Comparison of ENCODE assay signal across 18 cellular contexts in genomic region chr20:10157539-10157938, GRCh38.
DNase-seq lines count a peak whose midpoint lies in the region; ATAC-seq and TF ChIP-seq lines count a peak whose summit lies in the region.
"Had no signal": no experiment of that assay in that cellular context is flagged by ENCODE, and none has a peak within 500 bp of the region (broad histone marks: within the 10 kb centered on the region; RNA-seq: fewer than 3 reads in every experiment).

No MANE protein-coding gene starts in this region.

- H3F3A ChIP-seq in GM23338 (replicated peaks; ENCODE audit: low read depth) = no peaks in the 10 kb centered on the region

- H3K9me2 ChIP-seq in GM23338 (ENCODE audit: insufficient read depth) (peaks cover 8% of the 10 kb centered on the region; the same call in 1 of the 2 replicates), Karpas-422 (replicated peaks; ENCODE audit: insufficient read depth, low read length) (no peaks in the 10 kb centered on the region), hepatocyte (replicated peaks; ENCODE audit: insufficient read depth) (no peaks in the 10 kb centered on the region)

- POLR2A ChIA-PET in activated CD4-positive, alpha-beta T cell treated with anti-CD3 and anti-CD28 coated beads for 36 hours (lab: Charles Lee) = no interaction called here

- no peak overlapping the region for H3K9ac ChIP-seq in Karpas-422 (ENCODE audit: low read length)

- H3K9me3 ChIP-seq in mucosa of descending colon (no peaks in the 10 kb centered on the region), Karpas-422 (ENCODE audit: low read length) (no peaks in the 10 kb centered on the region), hepatocyte (ENCODE audit: low read depth) (no peaks in the 10 kb centered on the region)
- H3K9me3 ChIP-seq: BE2C had no signal

- H3K79me2 ChIP-seq in GM23338 (replicated peaks; ENCODE audit: insufficient read depth) (no peaks in the 10 kb centered on the region), Karpas-422 (ENCODE audit: low read length) (no peaks in the 10 kb centered on the region), hepatocyte (no peaks in the 10 kb centered on the region)

- no peaks in the 10 kb centered on the region; the same call in 2 of the 3 replicates for H3K9me3 Mint-ChIP-seq in GM23338
- peaks cover 11% of the 10 kb centered on the region for H3K9me3 Mint-ChIP-seq in activated CD4-positive, alpha-beta T cell treated with anti-CD3 and anti-CD28 coated beads for 36 hours (ENCODE audit: low read depth)

- no peaks in the 10 kb centered on the region for H3K36me3 Mint-ChIP-seq in GM23338 (ENCODE audit: low read depth)
- no peaks in the 10 kb centered on the region for H3K36me3 Mint-ChIP-seq in activated CD4-positive, alpha-beta T cell treated with anti-CD3 and anti-CD28 coated beads for 36 hours (ENCODE audit: low read depth)
- H3K36me3 Mint-ChIP-seq: CD4-positive, CD25-positive, alpha-beta regulatory T cell had no signal

- no peak overlapping the region for H3K27ac Mint-ChIP-seq in GM23338
- no peak overlapping the region for H3K27ac Mint-ChIP-seq in activated CD4-positive, alpha-beta T cell treated with anti-CD3 and anti-CD28 coated beads for 36 hours
- H3K27ac Mint-ChIP-seq: CD4-positive, CD25-positive, alpha-beta regulatory T cell had no signal

- H3K27ac ChIP-seq in GM23338 (ENCODE audit: low read depth) (no peak overlapping the region), Karpas-422 (ENCODE audit: low read length) (no peak overlapping the region), hepatocyte (no peak overlapping the region)

- no peaks in the 10 kb centered on the region for H3K27me3 Mint-ChIP-seq in GM23338 (ENCODE audit: insufficient read depth, low read depth, poor library complexity)
- H3K27me3 Mint-ChIP-seq in activated CD4-positive, alpha-beta T cell treated with anti-CD3 and anti-CD28 coated beads for 36 hours = peaks cover 13% of the 10 kb centered on the region
- H3K27me3 Mint-ChIP-seq: CD4-positive, CD25-positive, alpha-beta regulatory T cell had no signal

- WGBS in hepatocyte (ENCODE audit: low lambda C conversion rate, missing lambda C conversion rate) = 72% methylated on average over 1 of the region's 1 CpG

- H3K27me3 ChIP-seq in GM23338 (ENCODE audit: insufficient read depth) = no peaks in the 10 kb centered on the region
- no peaks in the 10 kb centered on the region for H3K27me3 ChIP-seq in Karpas-422 (ENCODE audit: low read length)
- no peaks in the 10 kb centered on the region for H3K27me3 ChIP-seq in hepatocyte
- H3K27me3 ChIP-seq: BE2C had no signal

- H3K4me3 Mint-ChIP-seq in GM23338 = no peak overlapping the region
- H3K4me3 Mint-ChIP-seq in activated CD4-positive, alpha-beta T cell treated with anti-CD3 and anti-CD28 coated beads for 36 hours = no peak overlapping the region
- H3K4me3 Mint-ChIP-seq: CD4-positive, CD25-positive, alpha-beta regulatory T cell had no signal

- H3K4me3 ChIP-seq in GM23338 (no peak overlapping the region), mucosa of descending colon (no peak overlapping the region), Karpas-422 (ENCODE audit: low read length) (no peak overlapping the region), hepatocyte (no peak overlapping the region)

- 0 out of 2 replicates have a peak overlapping the region, but pooled peaks have one; percentile 38 for H2AFZ ChIP-seq in GM23338
- no peak overlapping the region for H2AFZ ChIP-seq in Karpas-422 (ENCODE audit: low read length)
- no peak overlapping the region for H2AFZ ChIP-seq in hepatocyte

- H3K4me2 ChIP-seq in GM23338 (no peak overlapping the region), Karpas-422 (ENCODE audit: low read depth, low read length, poor library complexity, severe bottlenecking) (no peak overlapping the region), hepatocyte (no peak overlapping the region)

- intact Hi-C loops in mucosa of descending colon (cut with DNase I, micrococcal nuclease) = no loop called here
- intact Hi-C loops in activated CD4-positive, alpha-beta T cell treated with anti-CD3 and anti-CD28 coated beads for 36 hours (cut with DNase I, micrococcal nuclease) = no loop called here

- DNase-seq in GM23338 (ENCODE audit: low spot score) = no peak
- peak; percentile 85 for DNase-seq in NCI-H146 (lab: John Stamatoyannopoulos, UW)
- DNase-seq in NCI-H748 (lab: John Stamatoyannopoulos, UW; ENCODE audit: unreplicated experiment) = peak; percentile 82
- peak; percentile 50 for DNase-seq in cerebellum (ENCODE audit: low spot score)
- DNase-seq in mucosa of descending colon = no peak
- no peak for DNase-seq in Karpas-422
- no peak for DNase-seq in hepatocyte (ENCODE audit: low spot score)
- no peak for DNase-seq in activated CD4-positive, alpha-beta T cell treated with anti-CD3 and anti-CD28 coated beads for 36 hours
- DNase-seq: ACHN; BE2C; CD4-positive, CD25-positive, alpha-beta regulatory T cell; DMS153; DMS79; GF-D8; GOT3; H7; IMR-90 had no signal

- TF ChIP-seq CTCF in GM23338 (conservative IDR thresholded peaks at IDR 0.05; ENCODE audit: low read depth in 2 of 2) (no peak), mucosa of descending colon (IDR thresholded peaks at IDR 0.05) (no peak), hepatocyte (IDR thresholded peaks at IDR 0.05; ENCODE audit: poor library complexity) (no peak)

- CTCF ChIA-PET in activated CD4-positive, alpha-beta T cell treated with anti-CD3 and anti-CD28 coated beads for 36 hours (lab: Charles Lee) = no interaction called here

- H3K4me1 Mint-ChIP-seq in GM23338 = no peaks in the 10 kb centered on the region
- no peaks in the 10 kb centered on the region for H3K4me1 Mint-ChIP-seq in activated CD4-positive, alpha-beta T cell treated with anti-CD3 and anti-CD28 coated beads for 36 hours
- H3K4me1 Mint-ChIP-seq: CD4-positive, CD25-positive, alpha-beta regulatory T cell had no signal

- H3K36me3 ChIP-seq in GM23338 (ENCODE audit: insufficient read depth) (no peaks in the 10 kb centered on the region), mucosa of descending colon (ENCODE audit: low read depth) (no peaks in the 10 kb centered on the region), Karpas-422 (ENCODE audit: insufficient read depth, low read length) (no peaks in the 10 kb centered on the region), hepatocyte (replicated peaks; ENCODE audit: insufficient read depth, low read depth) (no peaks in the 10 kb centered on the region)
- H3K36me3 ChIP-seq: BE2C had no signal

- H3K4me1 ChIP-seq in GM23338 (ENCODE audit: insufficient read depth) (no peaks in the 10 kb centered on the region), mucosa of descending colon (ENCODE audit: low read depth) (no peaks in the 10 kb centered on the region), Karpas-422 (ENCODE audit: low read length) (no peaks in the 10 kb centered on the region), hepatocyte (ENCODE audit: insufficient read depth) (no peaks in the 10 kb centered on the region)
- H3K4me1 ChIP-seq: BE2C had no signal

- ATAC-seq in GM23338 (no peak), mucosa of descending colon (no peak)
- no peak for ATAC-seq in activated CD4-positive, alpha-beta T cell treated with anti-CD3 and anti-CD28 coated beads for 36 hours
- ATAC-seq: HCT116 had no signal

- no peaks in the 10 kb centered on the region for H4K20me1 ChIP-seq in GM23338 (replicated peaks; ENCODE audit: insufficient read depth)
- H4K20me1 ChIP-seq in Karpas-422 (ENCODE audit: insufficient read depth, low read depth, low read length) = no peaks in the 10 kb centered on the region
- H4K20me1 ChIP-seq in hepatocyte (ENCODE audit: insufficient read depth, poor library complexity, severe bottlenecking) = no peaks in the 10 kb centered on the region

TF ChIP-seq in GM23338, 12 proteins besides CTCF, POLR2A, EP300 and RAD21 (continues in another document):
- no peak for TF ChIP-seq NANOG (IDR thresholded peaks at IDR 0.05; ENCODE audit: borderline replicate concordance)

Comparison
In these comparisons a context has a peak if more than half of its experiments do, and no peak if none do; other contexts are left out.
1. DNase-seq: peak in NCI-H146 (single experiment), NCI-H748 (single experiment) and cerebellum (single experiment); none in GM23338 (single experiment), mucosa of descending colon (0 of 3), Karpas-422 (single experiment), hepatocyte (single experiment) and activated CD4-positive, alpha-beta T cell treated with anti-CD3 and anti-CD28 coated beads for 36 hours (single experiment).